In the genomic region with DNA sequence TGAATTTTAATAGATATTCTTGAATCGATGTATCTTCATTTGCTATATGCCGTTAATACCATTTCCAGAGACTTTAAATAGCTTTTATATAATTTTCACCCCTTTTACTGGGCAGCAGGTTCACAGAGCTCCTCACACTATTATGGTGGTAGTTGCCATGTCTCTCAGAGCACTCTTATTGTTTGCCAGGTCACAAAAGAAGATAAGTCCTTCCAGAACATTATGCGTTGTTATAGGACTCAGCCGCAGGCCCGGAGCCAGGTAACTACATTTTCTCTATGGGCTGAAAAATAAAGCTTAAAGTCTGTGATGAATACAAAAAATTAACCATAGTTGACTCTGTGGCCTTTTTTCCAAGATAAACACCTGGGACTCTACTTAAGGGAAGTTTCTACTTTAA, we compare ENCODE assay signal across 19 cellular contexts.
"Had no signal": no experiment of that assay in that cellular context is flagged by ENCODE, and none has a peak within 500 bp of the region (broad histone marks: within the 10 kb centered on the region; RNA-seq: fewer than 3 reads in every experiment).

No MANE protein-coding gene starts in this region.

- H3K27ac Mint-ChIP-seq: stimulated activated memory B cell treated with anti-CD40 and anti-IgM and Interleukin-4, amounts not matched to agents 10 μg/mL and 1 μg/mL and 100 μg/mL, for 72 hours had no signal

- H3K4me1 Mint-ChIP-seq: neural crest cell; stimulated activated memory B cell treated with anti-CD40 and anti-IgM and Interleukin-4, amounts not matched to agents 10 μg/mL and 1 μg/mL and 100 μg/mL, for 72 hours had no signal

- H3K9me3 ChIP-seq: gastrocnemius medialis, heart right ventricle, ovary, tibial artery, upper lobe of left lung, uterus had no signal

- H3K4me3 Mint-ChIP-seq: natural killer cell; neural crest cell; stimulated activated memory B cell treated with anti-CD40 and anti-IgM and Interleukin-4, amounts not matched to agents 10 μg/mL and 1 μg/mL and 100 μg/mL, for 72 hours; stimulated activated naive CD8-positive, alpha-beta T cell treated with anti-CD3 and anti-CD28 coated beads, Interleukin-15, Interleukin-2, amounts not matched to agents 100 ng/mL and 50 ng/mL, for 24 hours had no signal

- ATAC-seq: esophagus mucosa; gastrocnemius medialis; natural killer cell; right cardiac atrium; stimulated activated memory B cell treated with anti-CD40 and anti-IgM and Interleukin-4, amounts not matched to agents 10 μg/mL and 1 μg/mL and 100 μg/mL, for 72 hours had no signal

- H3K4me1 ChIP-seq: gastrocnemius medialis, tibial artery, upper lobe of left lung, uterus had no signal

- H3K27me3 ChIP-seq: gastrocnemius medialis, heart right ventricle, ovary, tibial artery, upper lobe of left lung, uterus had no signal

- DNase-seq: effector memory CD4-positive, alpha-beta T cell; gastrocnemius medialis; heart right ventricle; hypothalamus; kidney glomerular epithelial cell; mammary epithelial cell; natural killer cell; nucleus accumbens; ovary; right cardiac atrium; small intestine; stimulated activated CD4-positive, alpha-beta T cell treated with anti-CD3 and anti-CD28 coated beads, Interleukin-2, amount 100 ng/mL, for 48 hours; tibial artery; upper lobe of left lung; uterus had no signal

- H3K27me3 Mint-ChIP-seq: stimulated activated memory B cell treated with anti-CD40 and anti-IgM and Interleukin-4, amounts not matched to agents 10 μg/mL and 1 μg/mL and 100 μg/mL, for 72 hours; stimulated activated naive CD8-positive, alpha-beta T cell treated with anti-CD3 and anti-CD28 coated beads, Interleukin-15, Interleukin-2, amounts not matched to agents 100 ng/mL and 50 ng/mL, for 24 hours had no signal

- H3K27ac ChIP-seq: gastrocnemius medialis, heart right ventricle, ovary, tibial artery, upper lobe of left lung, uterus had no signal

- H3K4me3 ChIP-seq: gastrocnemius medialis, heart right ventricle, ovary, tibial artery, upper lobe of left lung, uterus had no signal

- H3K36me3 ChIP-seq: ovary, uterus had no signal

- H3K9me3 Mint-ChIP-seq: natural killer cell, neural crest cell had no signal
